ENCODE assay signal across 12 cellular contexts in genomic region chr11:556175-556699, GRCh38. TPM values are rescaled to one million over a fixed set of nuclear protein-coding genes. Genes with fewer than 3 reads are reported as not detected.
DNase-seq lines count a peak whose midpoint lies in the region; ATAC-seq and TF ChIP-seq lines count a peak whose summit lies in the region.
"Had no signal": no experiment of that assay in that cellular context is flagged by ENCODE, and none has a peak within 500 bp of the region (broad histone marks: within the 10 kb centered on the region; RNA-seq: fewer than 3 reads in every experiment).

No MANE protein-coding gene starts in this region.

- peak overlapping the region in 1 of 5 experiments; percentile 33 for H3K27ac Mint-ChIP-seq in brain
- no peak overlapping the region for H3K27ac Mint-ChIP-seq in natural killer cell treated with Interleukin-12 subunit alpha and Interleukin-12 subunit beta and Interleukin-15 and Interleukin-18, amount 100 ng/mL, for 72 hours
- H3K27ac Mint-ChIP-seq: T-helper 2 cell treated with Interferon-gamma antibody and Interleukin-4, amounts not matched to agents 5 μg/mL and 100 μg/mL, for 36 hours had no signal

- no peaks in the 10 kb centered on the region for H3K9me3 ChIP-seq in uterus

- H3K4me1 Mint-ChIP-seq in brain = peaks cover 5% of the 10 kb centered on the region
- peaks cover 5% of the 10 kb centered on the region in 2 donors for H3K4me1 Mint-ChIP-seq in natural killer cell treated with Interleukin-12 subunit alpha and Interleukin-12 subunit beta and Interleukin-15 and Interleukin-18, amount 100 ng/mL, for 72 hours (ENCODE audit: low read depth in 2 of 2)

- H3K4me3 ChIP-seq in uterus = no peak overlapping the region
- H3K4me3 ChIP-seq: lung had no signal

- no peak for TF ChIP-seq CTCF in brain (conservative IDR thresholded peaks at IDR 0.05)
- no peak for TF ChIP-seq CTCF in uterus (IDR thresholded peaks at IDR 0.05)

- no peaks in the 10 kb centered on the region for H3K36me3 ChIP-seq in uterus

- no peaks in the 10 kb centered on the region for H3K36me3 Mint-ChIP-seq in brain
- no peaks in the 10 kb centered on the region for H3K36me3 Mint-ChIP-seq in natural killer cell treated with Interleukin-12 subunit alpha and Interleukin-12 subunit beta and Interleukin-15 and Interleukin-18, amount 100 ng/mL, for 72 hours

- no peak for TF ChIP-seq POLR2A in uterus (IDR thresholded peaks at IDR 0.05)

- H3K27me3 ChIP-seq in uterus = peaks cover 27 to 29% of the 10 kb centered on the region in 2 donors

- H3K27me3 Mint-ChIP-seq in brain = peaks cover 40% of the 10 kb centered on the region
- H3K27me3 Mint-ChIP-seq in natural killer cell treated with Interleukin-12 subunit alpha and Interleukin-12 subunit beta and Interleukin-15 and Interleukin-18, amount 100 ng/mL, for 72 hours = no peaks in the 10 kb centered on the region

- intact Hi-C loops in uterus (cut with DNase I; ENCODE audit: low total_unique reads) = loop anchor here (5.0 kb wide), 1 partner anchor 166 kb away; no protein-coding TSS in a partner anchor

- peaks cover 0 to 22% of the 10 kb centered on the region in 2 donors for H3K4me1 ChIP-seq in uterus

- peak overlapping the region; percentile 63 to 84 (median 77) for H3K4me3 Mint-ChIP-seq in brain
- peak overlapping the region; percentile 15 for H3K4me3 Mint-ChIP-seq in natural killer cell treated with Interleukin-12 subunit alpha and Interleukin-12 subunit beta and Interleukin-15 and Interleukin-18, amount 100 ng/mL, for 72 hours
- H3K4me3 Mint-ChIP-seq: activated T-cell treated with anti-CD3 and anti-CD28 coated beads, Interleukin-2, amount 50 U/mL, for 4 hours; T-helper 2 cell treated with Interferon-gamma antibody and Interleukin-4, amounts not matched to agents 5 μg/mL and 100 μg/mL, for 36 hours had no signal

- H3K9me3 Mint-ChIP-seq in brain = peaks cover 0 to 4% (median 0%) of the 10 kb centered on the region in 5 experiments
- H3K9me3 Mint-ChIP-seq in natural killer cell treated with Interleukin-12 subunit alpha and Interleukin-12 subunit beta and Interleukin-15 and Interleukin-18, amount 100 ng/mL, for 72 hours = no peaks in the 10 kb centered on the region
- H3K9me3 Mint-ChIP-seq: activated T-cell treated with anti-CD3 and anti-CD28 coated beads, Interleukin-2, amount 50 U/mL, for 4 hours; T-helper 2 cell treated with Interferon-gamma antibody and Interleukin-4, amounts not matched to agents 5 μg/mL and 100 μg/mL, for 36 hours had no signal

- no peak for ATAC-seq in natural killer cell treated with Interleukin-12 subunit alpha and Interleukin-12 subunit beta and Interleukin-15 and Interleukin-18, amount 100 ng/mL, for 72 hours
- ATAC-seq: foreskin keratinocyte had no signal

- DNase-seq in CD1c-positive myeloid dendritic cell (ENCODE audit: extremely low spot score) (peak; percentile 7), ELR (ENCODE audit: low read depth) (peak; percentile 37), MV-4-11 (lab: John Stamatoyannopoulos, UW) (no peak), uterus (no peak), NOMO-1 treated with dmso at 0.1 percent for 144 hours (lab: John Stamatoyannopoulos, UW; ENCODE audit: unreplicated experiment) (no peak)
- no peak for DNase-seq in natural killer cell treated with Interleukin-12 subunit alpha and Interleukin-12 subunit beta and Interleukin-15 and Interleukin-18, amount 100 ng/mL, for 72 hours (ENCODE audit: low spot score)
- DNase-seq: activated T-cell treated with anti-CD3 and anti-CD28 coated beads, Interleukin-2, amount 50 U/mL, for 4 hours; central memory CD4-positive, alpha-beta T cell; foreskin keratinocyte had no signal

- H3K27ac ChIP-seq in uterus = no peak overlapping the region
- H3K27ac ChIP-seq: foreskin keratinocyte had no signal

RNA-seq across cellular contexts. Expression of gene LMNTD2, which starts 4.3 kb away (rescaled TPM):
- 1.1 TPM for polyA plus RNA-seq in brain (ENCODE audit: insufficient read depth, low read depth, low replicate concordance)
- total RNA-seq in natural killer cell treated with Interleukin-12 subunit alpha and Interleukin-12 subunit beta and Interleukin-15 and Interleukin-18, amount 100 ng/mL, for 72 hours = 1 to 10 TPM; 1.1 to 2.1 TPM
- total RNA-seq in uterus = 1 to 10 TPM in 1 of 4 donors, under 1 TPM in 2, not detected in 1; 0.14 to 2.2 (median 0.51) TPM

RNA-seq across cellular contexts. Expression of gene RASSF7, which starts 4.5 kb away (rescaled TPM):
- polyA plus RNA-seq in brain (ENCODE audit: insufficient read depth, low read depth, low replicate concordance) = 11.2 TPM
- total RNA-seq in natural killer cell treated with Interleukin-12 subunit alpha and Interleukin-12 subunit beta and Interleukin-15 and Interleukin-18, amount 100 ng/mL, for 72 hours = 10 to 100 TPM; 13.3 to 22.9 TPM
- 10 to 100 TPM in 2 of 4 donors, 1 to 10 TPM in 1, under 1 TPM in 1; 0.59 to 13.1 (median 8.0) TPM for total RNA-seq in uterus

RNA-seq across cellular contexts. Expression of gene LRRC56, which starts 18.9 kb away (rescaled TPM):
- polyA plus RNA-seq in brain (ENCODE audit: insufficient read depth, low read depth, low replicate concordance) = 5.4 TPM
- 1 to 10 TPM in 1 of 2 donors, under 1 TPM in 1; 0.98 to 1.8 TPM for total RNA-seq in natural killer cell treated with Interleukin-12 subunit alpha and Interleukin-12 subunit beta and Interleukin-15 and Interleukin-18, amount 100 ng/mL, for 72 hours
- total RNA-seq in uterus = 1 to 10 TPM in 2 of 4 donors, not detected in 2; 1.7 to 1.9 TPM

RNA-seq across cellular contexts. Expression of gene PHRF1, which starts 20.0 kb away (rescaled TPM):
- polyA plus RNA-seq in brain (ENCODE audit: insufficient read depth, low read depth, low replicate concordance) = 12.6 TPM
- total RNA-seq in natural killer cell treated with Interleukin-12 subunit alpha and Interleukin-12 subunit beta and Interleukin-15 and Interleukin-18, amount 100 ng/mL, for 72 hours = 10 to 100 TPM; 49.2 to 85.7 TPM
- total RNA-seq in uterus = 10 to 100 TPM in 3 of 4 donors, 1 to 10 TPM in 1; 5.0 to 45.8 (median 24.1) TPM

RNA-seq across cellular contexts. Expression of gene HRAS, which starts 20.9 kb away (rescaled TPM):
- polyA plus RNA-seq in brain (ENCODE audit: insufficient read depth, low read depth, low replicate concordance) = 127 TPM
- 10 to 100 TPM; 33.6 to 83.5 TPM for total RNA-seq in natural killer cell treated with Interleukin-12 subunit alpha and Interleukin-12 subunit beta and Interleukin-15 and Interleukin-18, amount 100 ng/mL, for 72 hours
- total RNA-seq in uterus = 10 to 100 TPM in 3 of 4 donors, 1 to 10 TPM in 1; 5.4 to 37.6 (median 23.8) TPM

Comparison
In these comparisons a context has a peak if more than half of its experiments do, and no peak if none do; other contexts are left out.
1. DNase-seq: peak in CD1c-positive myeloid dendritic cell (single experiment) and ELR (single experiment); none in natural killer cell treated with Interleukin-12 subunit alpha and Interleukin-12 subunit beta and Interleukin-15 and Interleukin-18, amount 100 ng/mL, for 72 hours (single experiment), MV-4-11 (single experiment), uterus (0 of 2) and NOMO-1 treated with dmso at 0.1 percent for 144 hours (single experiment).